In genomic region chr17:1229891-1230571, GRCh38 we compare ENCODE assay signal across 8 cellular contexts. TPM values are rescaled to one million over a fixed set of nuclear protein-coding genes. Genes with fewer than 3 reads are reported as not detected.
A peak's percentile ranks its signal among the peaks of the same experiment; 100 is the strongest.
DNase-seq lines count a peak whose midpoint lies in the region; ATAC-seq and TF ChIP-seq lines count a peak whose summit lies in the region.

No MANE protein-coding gene starts in this region.

- POLR2A ChIA-PET in CD8-positive, alpha-beta T cell (lab: Charles Lee) = interaction anchor here (0.6 to 0.9 kb wide), 2 partner anchors 8 to 12 kb away, joined by 3 read pairs; no protein-coding TSS in a partner anchor
- POLR2A ChIA-PET in IMR-90 (lab: Charles Lee; ENCODE audit: unreplicated experiment) = interaction anchor here (0.6 kb wide), 1 partner anchor 252 kb away, joined by 3 read pairs; no protein-coding TSS in a partner anchor

- H2BK15ac ChIP-seq in IMR-90 (ENCODE audit: low read depth, low read length) = no peak overlapping the region

- no peak overlapping the region for H3K4ac ChIP-seq in IMR-90 (ENCODE audit: low read depth, low read length)

- no peak for TF ChIP-seq CTCF in CD8-positive, alpha-beta T cell (IDR thresholded peaks at IDR 0.05)
- TF ChIP-seq CTCF in IMR-90 (conservative IDR thresholded peaks at IDR 0.05; ENCODE audit: low read depth, low read length) (no peak), ovary (IDR thresholded peaks at IDR 0.05) (no peak)

- H3K9me3 ChIP-seq in CD8-positive, alpha-beta T cell (ENCODE audit: low read length) = no peaks in the 10 kb centered on the region
- H3K9me3 ChIP-seq in IMR-90 (ENCODE audit: control insufficient read depth, insufficient read depth, low read length) = peaks cover 2% of the 10 kb centered on the region; the same call in 1 of the 2 replicates
- H3K9me3 ChIP-seq in ovary = no peaks in the 10 kb centered on the region

- no peak overlapping the region for H3K9ac ChIP-seq in IMR-90 (ENCODE audit: low read depth, low read length)

- H3K27ac Mint-ChIP-seq in CD8-positive, alpha-beta T cell = no peak overlapping the region
- peak overlapping the region; percentile 97 for H3K27ac Mint-ChIP-seq in dendritic cell treated with granulocyte-macrophage colony-stimulating factor and Interleukin-4, amounts not matched to agents 40 ng/mL and 50 ng/mL, for 4 days

- no peaks in the 10 kb centered on the region for H3K9me3 Mint-ChIP-seq in CD8-positive, alpha-beta T cell
- no peaks in the 10 kb centered on the region for H3K9me3 Mint-ChIP-seq in dendritic cell treated with granulocyte-macrophage colony-stimulating factor and Interleukin-4, amounts not matched to agents 40 ng/mL and 50 ng/mL, for 4 days

- intact Hi-C loops in CD8-positive, alpha-beta T cell (cut with DNase I, micrococcal nuclease) = no loop called here
- intact Hi-C loops in IMR-90 (cut with micrococcal nuclease) (no loop called here), ovary (cut with DNase I) (no loop called here)
- intact Hi-C loops in dendritic cell treated with granulocyte-macrophage colony-stimulating factor and Interleukin-4, amounts not matched to agents 40 ng/mL and 50 ng/mL, for 4 days (cut with micrococcal nuclease) = loop anchor here (5.0 kb wide), 1 partner anchor 43 kb away; no protein-coding TSS in a partner anchor

- CTCF ChIA-PET in CD8-positive, alpha-beta T cell (lab: Charles Lee) = interaction anchor here (1.4 to 1.6 kb wide), 2 partner anchors 12 to 43 kb away, joined by 4 to 5 read pairs; no protein-coding TSS in a partner anchor
- CTCF ChIA-PET in IMR-90 (lab: Yijun Ruan, JAX) = no interaction called here

- no peak overlapping the region for H3K56ac ChIP-seq in IMR-90 (ENCODE audit: extremely low read depth, insufficient read depth, low read length)

- peaks cover 40% of the 10 kb centered on the region for H3K27me3 Mint-ChIP-seq in CD8-positive, alpha-beta T cell (ENCODE audit: low read depth)
- no peaks in the 10 kb centered on the region for H3K27me3 Mint-ChIP-seq in dendritic cell treated with granulocyte-macrophage colony-stimulating factor and Interleukin-4, amounts not matched to agents 40 ng/mL and 50 ng/mL, for 4 days

- peaks cover 18% of the 10 kb centered on the region for H3K27me3 ChIP-seq in CD8-positive, alpha-beta T cell (ENCODE audit: insufficient read depth, low read length)
- H3K27me3 ChIP-seq in IMR-90 (ENCODE audit: control insufficient read depth, insufficient read depth, low read length) = peaks cover 59% of the 10 kb centered on the region
- peaks cover 2% of the 10 kb centered on the region for H3K27me3 ChIP-seq in ovary

- no peaks in the 10 kb centered on the region for H3K36me3 ChIP-seq in CD8-positive, alpha-beta T cell (ENCODE audit: insufficient read depth, low read length)
- H3K36me3 ChIP-seq in IMR-90 (ENCODE audit: control insufficient read depth, insufficient read depth, low read length) (no peaks in the 10 kb centered on the region), ovary (no peaks in the 10 kb centered on the region)

- no peak for ATAC-seq in CD8-positive, alpha-beta T cell
- no peak for ATAC-seq in IMR-90 (ENCODE audit: low read depth)
- no peak for ATAC-seq in HG03025 (IDR thresholded peaks at IDR 0.05; ENCODE audit: low FRiP score, unreplicated experiment)

- no peak for TF ChIP-seq RAD21 in IMR-90 (IDR thresholded peaks at IDR 0.05; ENCODE audit: low read length)

- H3K27ac ChIP-seq in CD8-positive, alpha-beta T cell (ENCODE audit: low read depth, low read length) = no peak overlapping the region
- H3K27ac ChIP-seq in IMR-90 (ENCODE audit: insufficient read depth, low read length) (no peak overlapping the region), ovary (no peak overlapping the region)

- peaks cover 10% of the 10 kb centered on the region for H3K4me1 Mint-ChIP-seq in CD8-positive, alpha-beta T cell (ENCODE audit: low read depth)
- peaks cover 73% of the 10 kb centered on the region for H3K4me1 Mint-ChIP-seq in dendritic cell treated with granulocyte-macrophage colony-stimulating factor and Interleukin-4, amounts not matched to agents 40 ng/mL and 50 ng/mL, for 4 days (ENCODE audit: low read depth)

- WGBS in IMR-90 (ENCODE audit: extremely low coverage in 2 of 2, insufficient read length in 1 of 2), 2 experiments = 5% methylated on average over 21 of the region's 59 CpGs; no CpG with 5 or more reads in 1 of the 2 experiments
- 13 to 19% (median 17%) methylated on average over 42 to 59 of the region's 59 CpGs for WGBS in ovary, 3 donors

- H3K23ac ChIP-seq in IMR-90 (ENCODE audit: low read depth, low read length) = peak overlapping the region; percentile 49; the same call in 1 of the 2 replicates

- H2AK9ac ChIP-seq in IMR-90 (replicated peaks; ENCODE audit: low read depth, low read length, poor library complexity) = no peak overlapping the region

- H3K4me2 ChIP-seq in IMR-90 (ENCODE audit: low read depth, low read length) = peak overlapping the region; percentile 28; the same call in 1 of the 2 replicates

- H3K79me1 ChIP-seq in IMR-90 (ENCODE audit: low read depth in 1 of 2, low read length in 2 of 2) = no peaks in the 10 kb centered on the region

- no peak overlapping the region for H3K14ac ChIP-seq in IMR-90 (replicated peaks; ENCODE audit: low read depth, low read length)

- peaks cover 2% of the 10 kb centered on the region for H3K36me3 Mint-ChIP-seq in CD8-positive, alpha-beta T cell
- H3K36me3 Mint-ChIP-seq in dendritic cell treated with granulocyte-macrophage colony-stimulating factor and Interleukin-4, amounts not matched to agents 40 ng/mL and 50 ng/mL, for 4 days (ENCODE audit: low read depth) = peaks cover 47% of the 10 kb centered on the region

- H3K4me1 ChIP-seq in CD8-positive, alpha-beta T cell (ENCODE audit: insufficient read depth, low read length) = peaks cover 5% of the 10 kb centered on the region
- H3K4me1 ChIP-seq in IMR-90 (ENCODE audit: control insufficient read depth, insufficient read depth, low read length) (peaks cover 4% of the 10 kb centered on the region), ovary (ENCODE audit: insufficient read depth) (peaks cover 3% of the 10 kb centered on the region)

- peak overlapping the region; percentile 49 for H3K4me3 ChIP-seq in CD8-positive, alpha-beta T cell (ENCODE audit: low read depth, low read length)
- H3K4me3 ChIP-seq in IMR-90 (ENCODE audit: insufficient read depth, low read depth, low read length) (peak overlapping the region; percentile 35; the same call in 1 of the 2 replicates), ovary (peak overlapping the region; percentile 51)

- peak in 1 of 7 experiments; percentile 10 for DNase-seq in CD8-positive, alpha-beta T cell
- DNase-seq in IMR-90 = no peak
- no peak for DNase-seq in ovary
- DNase-seq in C1 segment of cervical spinal cord (lab: John Stamatoyannopoulos, UW) = no peak
- DNase-seq in epidermal melanocyte (ENCODE audit: insufficient read length, low spot score) = no peak
- no peak for DNase-seq in G401 (ENCODE audit: low spot score)

- H4K91ac ChIP-seq in IMR-90 (ENCODE audit: insufficient read depth, low read depth, low read length) = no peak overlapping the region

- H2AFZ ChIP-seq in IMR-90 (replicated peaks; ENCODE audit: low read length, poor library complexity) = no peak overlapping the region

- no peak overlapping the region for H4K8ac ChIP-seq in IMR-90 (ENCODE audit: low read depth in 2 of 2, low read length in 2 of 2)

- no peak overlapping the region for H2AK5ac ChIP-seq in IMR-90 (ENCODE audit: low read depth, low read length)

- no TSS peak for BruUV-seq in IMR-90 (replicated peaks; lab: Mats Ljungman, UMichigan)

- in situ Hi-C loops in IMR-90 (cut with MboI; ENCODE audit: low sequenced_read_pairs) = no loop called here
- in situ Hi-C loops in G401 (cut with HindIII; ENCODE audit: low sequenced_read_pairs) = no loop called here

- H2BK5ac ChIP-seq in IMR-90 (ENCODE audit: low read depth, low read length, poor library complexity, severe bottlenecking) = no peak overlapping the region

- no peak for TF ChIP-seq EP300 in ovary (IDR thresholded peaks at IDR 0.05)

- H2BK20ac ChIP-seq in IMR-90 (ENCODE audit: low read depth, low read length) = no peak overlapping the region

- H3K4me3 Mint-ChIP-seq in CD8-positive, alpha-beta T cell = peak overlapping the region; percentile 87
- peak overlapping the region; percentile 96 for H3K4me3 Mint-ChIP-seq in dendritic cell treated with granulocyte-macrophage colony-stimulating factor and Interleukin-4, amounts not matched to agents 40 ng/mL and 50 ng/mL, for 4 days

- H4K5ac ChIP-seq in IMR-90 (ENCODE audit: low read depth, low read length) = no peak overlapping the region

- peaks cover 6% of the 10 kb centered on the region for H4K20me1 ChIP-seq in IMR-90 (ENCODE audit: insufficient read depth, low read length)

- dilution Hi-C loops in IMR-90 (cut with HindIII; ENCODE audit: low sequenced_read_pairs, unreplicated experiment) = no loop called here

- no peak overlapping the region for H3K18ac ChIP-seq in IMR-90 (ENCODE audit: low read depth, low read length)

- no peak overlapping the region for H2BK120ac ChIP-seq in IMR-90 (ENCODE audit: low read depth, low read length)

- H3K9me1 ChIP-seq in IMR-90 (ENCODE audit: insufficient read depth, low read length) = no peaks in the 10 kb centered on the region

- TF ChIP-seq POLR2A in IMR-90 (IDR thresholded peaks at IDR 0.05; ENCODE audit: low read depth, low read length) (no peak), ovary (IDR thresholded peaks at IDR 0.05) (no peak)

TF ChIP-seq in IMR-90, 13 proteins besides CTCF, POLR2A, EP300 and RAD21:
- no peak for TF ChIP-seq CHD1 (IDR thresholded peaks at IDR 0.05; ENCODE audit: low read depth, low read length)

RNA-seq across cellular contexts. Expression of gene BHLHA9, which starts 40.2 kb away (rescaled TPM):
- not detected for total RNA-seq in CD8-positive, alpha-beta T cell
- not detected in 2 replicates for total RNA-seq in IMR-90 (2012; rRNA removed)
- not detected in 2 replicates for polyA plus RNA-seq in IMR-90 (2012; rRNA removed)
- not detected in 2 replicates for polyA plus RNA-seq in IMR-90 (2012; cell fraction: cytosol; rRNA removed)
- not detected in 2 replicates for polyA plus RNA-seq in IMR-90 (2012; cell fraction: nucleus; rRNA removed; ENCODE audit: low replicate concordance)
- total RNA-seq in ovary = not detected
- polyA plus RNA-seq in ovary = not detected
- not detected in 2 replicates for total RNA-seq in G401 (2014; rRNA removed; shearing (Covaris generic))

RNA-seq across cellular contexts. Expression of gene TRARG1, which starts 49.4 kb away (rescaled TPM):
- total RNA-seq in CD8-positive, alpha-beta T cell = not detected
- total RNA-seq in IMR-90 (2012; rRNA removed) = not detected in 2 replicates
- polyA plus RNA-seq in IMR-90 (2012; rRNA removed) = not detected in 2 replicates
- polyA plus RNA-seq in IMR-90 (2012; cell fraction: cytosol; rRNA removed) = not detected in 2 replicates
- polyA plus RNA-seq in IMR-90 (2012; cell fraction: nucleus; rRNA removed; ENCODE audit: low replicate concordance) = not detected in 2 replicates
- under 1 TPM in 2 of 7 donors, not detected in 5; 0.07 to 0.12 TPM for total RNA-seq in ovary
- under 1 TPM; 0.04 to 0.28 TPM for polyA plus RNA-seq in ovary
- 0.17 TPM in 1 of 2 replicates, not detected in the other for total RNA-seq in G401 (2014; rRNA removed; shearing (Covaris generic))

RNA-seq across cellular contexts. Expression of gene ABR, which starts 50.2 kb away (rescaled TPM):
- total RNA-seq in CD8-positive, alpha-beta T cell = 10 to 100 TPM; 46.4 to 48.7 TPM
- total RNA-seq in IMR-90 (2012; rRNA removed) (24.7 and 28.3 TPM in 2 replicates), ovary (10 to 100 TPM; 25.0 to 94.6 (median 60.2) TPM)
- polyA plus RNA-seq in IMR-90 (2012; rRNA removed) (79.7 and 111 TPM in 2 replicates), ovary (10 to 100 TPM; 33.3 to 66.7 TPM)
- 97.0 and 129 TPM in 2 replicates for polyA plus RNA-seq in IMR-90 (2012; cell fraction: cytosol; rRNA removed)
- 96.8 and 177 TPM in 2 replicates for polyA plus RNA-seq in IMR-90 (2012; cell fraction: nucleus; rRNA removed; ENCODE audit: low replicate concordance)
- 118 and 128 TPM in 2 replicates for total RNA-seq in G401 (2014; rRNA removed; shearing (Covaris generic))
